In genomic region chr3:122255757-122256439, GRCh38 we compare ENCODE assay signal across 12 cellular contexts.
DNase-seq lines count a peak whose midpoint lies in the region; ATAC-seq lines count a peak whose summit lies in the region.
"Had no signal": no experiment of that assay in that cellular context is flagged by ENCODE, and none has a peak within 500 bp of the region (broad histone marks: within the 10 kb centered on the region; RNA-seq: fewer than 3 reads in every experiment).

No MANE protein-coding gene starts in this region.

- no peaks in the 10 kb centered on the region for H3K9me3 Mint-ChIP-seq in naive thymus-derived CD8-positive, alpha-beta T cell
- H3K9me3 Mint-ChIP-seq: naive B cell had no signal

- peaks cover 2% of the 10 kb centered on the region for H3K4me1 ChIP-seq in mesenchymal stem cell (ENCODE audit: control insufficient read depth, insufficient read depth, low read depth, low read length)

- H3K36me3 ChIP-seq in mesenchymal stem cell (ENCODE audit: control insufficient read depth in 1 of 2, insufficient read depth in 2 of 2, low read depth in 1 of 2, low read length in 2 of 2) = no peaks in the 10 kb centered on the region

- no peak overlapping the region for H3K27ac Mint-ChIP-seq in naive thymus-derived CD8-positive, alpha-beta T cell

- H3K27me3 ChIP-seq in mesenchymal stem cell (ENCODE audit: control insufficient read depth in 1 of 2, insufficient read depth in 1 of 2, low read length in 2 of 2) = peaks cover 4 to 6% of the 10 kb centered on the region in 2 experiments

- H3K4me1 Mint-ChIP-seq in naive thymus-derived CD8-positive, alpha-beta T cell = peaks cover 0 to 11% (median 1%) of the 10 kb centered on the region in 4 donors

- H3K79me1 ChIP-seq in mesenchymal stem cell (replicated peaks; ENCODE audit: low read length, poor library complexity, severe bottlenecking) = no peaks in the 10 kb centered on the region

- no peak overlapping the region for H2BK5ac ChIP-seq in mesenchymal stem cell (ENCODE audit: low read depth, low read length, poor library complexity, severe bottlenecking)

- no peak overlapping the region for H3K9ac ChIP-seq in mesenchymal stem cell (ENCODE audit: low read length)

- H3K27me3 Mint-ChIP-seq in naive thymus-derived CD8-positive, alpha-beta T cell = peaks cover 0 to 5% (median 0%) of the 10 kb centered on the region in 5 donors
- H3K27me3 Mint-ChIP-seq: naive B cell had no signal

- H3K9me3 ChIP-seq in mesenchymal stem cell (ENCODE audit: control insufficient read depth, low read length) = no peaks in the 10 kb centered on the region

- no peak overlapping the region for H3K27ac ChIP-seq in mesenchymal stem cell (ENCODE audit: low read length, poor library complexity, severe bottlenecking)
- H3K27ac ChIP-seq: 22Rv1 had no signal

- no peak overlapping the region for H3K23ac ChIP-seq in mesenchymal stem cell (ENCODE audit: low read length in 2 of 2)

- H3K36me3 Mint-ChIP-seq in naive thymus-derived CD8-positive, alpha-beta T cell = no peaks in the 10 kb centered on the region
- H3K36me3 Mint-ChIP-seq: naive B cell had no signal

- WGBS in mesenchymal stem cell = no CpG with 5 or more reads among the region's 1 CpG

- no peak overlapping the region for H3K4ac ChIP-seq in mesenchymal stem cell (ENCODE audit: low read depth in 1 of 2, low read length in 2 of 2)

- H2AK5ac ChIP-seq in mesenchymal stem cell (ENCODE audit: low read length, severe bottlenecking) = no peak overlapping the region

- H3K4me3 Mint-ChIP-seq in naive thymus-derived CD8-positive, alpha-beta T cell = no peak overlapping the region
- H3K4me3 Mint-ChIP-seq: naive B cell had no signal

- H4K8ac ChIP-seq in mesenchymal stem cell (ENCODE audit: low read length) = no peak overlapping the region

- H2BK12ac ChIP-seq in mesenchymal stem cell (ENCODE audit: low read length in 2 of 2) = no peak overlapping the region

- H3K18ac ChIP-seq in mesenchymal stem cell (ENCODE audit: low read depth in 1 of 2, low read length in 2 of 2) = no peak overlapping the region

- H3K4me2 ChIP-seq in mesenchymal stem cell (ENCODE audit: low read length, poor library complexity, severe bottlenecking) = no peak overlapping the region

- no peak overlapping the region for H2AFZ ChIP-seq in mesenchymal stem cell (ENCODE audit: low read depth, low read length)

- ATAC-seq in GM21526 (IDR thresholded peaks at IDR 0.05; ENCODE audit: low FRiP score, unreplicated experiment) = peak; percentile 68
- ATAC-seq in HG03460 (IDR thresholded peaks at IDR 0.05; ENCODE audit: unreplicated experiment) = peak; percentile 59
- no peak for ATAC-seq in naive thymus-derived CD8-positive, alpha-beta T cell
- no peak for ATAC-seq in GM21737 (IDR thresholded peaks at IDR 0.05; ENCODE audit: unreplicated experiment)

- DNase-seq in DMS153 (lab: John Stamatoyannopoulos, UW) (peak; percentile 2), DMS153 treated with DMSO at 0.1 percent for 48 hours (lab: John Stamatoyannopoulos, UW; ENCODE audit: unreplicated experiment) (no peak), mesenchymal stem cell (peak; percentile 70)
- no peak for DNase-seq in activated CD8-positive, alpha-beta memory T cell treated with anti-CD3 and anti-CD28 coated beads, Interleukin-2, amount 50 U/mL, for 4 hours
- DNase-seq in naive thymus-derived CD8-positive, alpha-beta T cell = no peak
- DNase-seq: head of caudate nucleus; naive B cell; NK-92 treated with Interleukin-12 subunit alpha and Interleukin-12 subunit beta, amount 100 ng/mL, for 24 hours had no signal

- H3K14ac ChIP-seq in mesenchymal stem cell (ENCODE audit: low read length in 2 of 2) = no peak overlapping the region

- H2BK120ac ChIP-seq in mesenchymal stem cell (ENCODE audit: low read depth, low read length) = no peak overlapping the region

- no peak overlapping the region for H4K91ac ChIP-seq in mesenchymal stem cell (ENCODE audit: low read length)

- no peak overlapping the region for H2BK15ac ChIP-seq in mesenchymal stem cell (ENCODE audit: low read depth, poor library complexity, severe bottlenecking)

- H3K4me3 ChIP-seq in mesenchymal stem cell (ENCODE audit: insufficient read depth in 1 of 2, low read depth in 1 of 2, low read length in 2 of 2) = no peak overlapping the region

- POLR2A ChIA-PET in naive thymus-derived CD8-positive, alpha-beta T cell (lab: Charles Lee) = no interaction called here

Comparison
In these comparisons a context has a peak if more than half of its experiments do, and no peak if none do; other contexts are left out.
1. DNase-seq: peak in DMS153 (single experiment) and mesenchymal stem cell (single experiment); none in DMS153 treated with DMSO at 0.1 percent for 48 hours (single experiment), activated CD8-positive, alpha-beta memory T cell treated with anti-CD3 and anti-CD28 coated beads, Interleukin-2, amount 50 U/mL, for 4 hours (single experiment) and naive thymus-derived CD8-positive, alpha-beta T cell (0 of 10).
2. ATAC-seq: peak in GM21526 (single experiment) and HG03460 (single experiment); none in naive thymus-derived CD8-positive, alpha-beta T cell (0 of 2) and GM21737 (single experiment).